ENCODE assay signal across 26 cellular contexts in genomic region chr6:8543714-8544113, GRCh38.
"Had no signal": no experiment of that assay in that cellular context is flagged by ENCODE, and none has a peak within 500 bp of the region (broad histone marks: within the 10 kb centered on the region; RNA-seq: fewer than 3 reads in every experiment).

No MANE protein-coding gene starts in this region.

- DNase-seq: stimulated activated CD4-positive, alpha-beta T cell treated with anti-CD3 and anti-CD28 coated beads, Interleukin-2, amount 100 ng/mL, for 48 hours; stimulated activated CD4-positive, alpha-beta T cell treated with anti-CD3 and anti-CD28 coated beads, Interleukin-4, amount 100 ng/mL, for 1 hour; stimulated activated CD4-positive, alpha-beta T cell treated with anti-CD3 and anti-CD28 coated beads, Interleukin-4, amount 100 ng/mL, for 24 hours; stimulated activated CD4-positive, alpha-beta T cell treated with anti-CD3 and anti-CD28 coated beads, Interleukin-4, amount 100 ng/mL, for 4 hours; stimulated activated CD8-positive, alpha-beta memory T cell treated with anti-CD3 and anti-CD28 coated beads, Interleukin-4, amount 100 ng/mL, for 48 hours; stimulated activated naive B cell treated with anti-CD40 and anti-IgM and Interleukin-4, amounts not matched to agents 10 μg/mL and 1 μg/mL and 100 μg/mL, for 72 hours; stimulated activated naive CD4-positive, alpha-beta T cell; stimulated activated naive CD4-positive, alpha-beta T cell treated with Interleukin-2 at 50 U/mL for 16 hours; stimulated activated naive CD8-positive, alpha-beta T cell treated with anti-CD3 and anti-CD28 coated beads, Interleukin-15, amount 100 ng/mL, for 72 hours; stimulated activated naive CD8-positive, alpha-beta T cell treated with anti-CD3 and anti-CD28 coated beads, Interleukin-15, Interleukin-2, amounts not matched to agents 100 U/mL and 50 U/mL, for 24 hours; stomach; substantia nigra; testis; thyroid gland; tibial artery; transverse colon; trophoblast cell; upper lobe of left lung; upper lobe of right lung; uterus had no signal

- H3K36me3 ChIP-seq: stomach, suprapubic skin, thoracic aorta, thyroid gland, tibial artery, tibial nerve, transverse colon, upper lobe of left lung, upper lobe of right lung, uterus, vagina had no signal

- H3K27me3 ChIP-seq: stomach, suprapubic skin, testis, thyroid gland, tibial artery, tibial nerve, transverse colon, upper lobe of left lung, upper lobe of right lung, uterus, vagina had no signal

- ATAC-seq: stimulated activated effector memory CD8-positive, alpha-beta T cell treated with anti-CD3 and anti-CD28 coated beads, Interleukin-12 subunit alpha, Interleukin-12 subunit beta, amount 100 ng/mL, for 72 hours; stimulated activated memory B cell treated with anti-CD40 and anti-IgM and Interleukin-4, amounts not matched to agents 10 μg/mL and 1 μg/mL and 100 μg/mL, for 72 hours; stimulated activated naive B cell treated with anti-CD40 and anti-IgM and Interleukin-4, amounts not matched to agents 10 μg/mL and 1 μg/mL and 100 μg/mL, for 72 hours; stimulated activated naive CD8-positive, alpha-beta T cell treated with anti-CD3 and anti-CD28 coated beads, Interleukin-15, amount 100 ng/mL, for 72 hours; stimulated activated naive CD8-positive, alpha-beta T cell treated with anti-CD3 and anti-CD28 coated beads, Interleukin-15, Interleukin-2, amounts not matched to agents 100 U/mL and 50 U/mL, for 24 hours; upper lobe of right lung had no signal

- H3K9me3 ChIP-seq: testis, thoracic aorta, thyroid gland, upper lobe of right lung, vagina had no signal

- H3K4me3 ChIP-seq: stomach, suprapubic skin, testis, thoracic aorta, thyroid gland, tibial artery, tibial nerve, transverse colon, upper lobe of left lung, upper lobe of right lung, uterus, vagina had no signal

- H3K27ac ChIP-seq: stomach, suprapubic skin, testis, thoracic aorta, thyroid gland, tibial artery, tibial nerve, transverse colon, upper lobe of left lung, upper lobe of right lung, uterus, vagina had no signal

- H3K4me1 ChIP-seq: stomach, testis, thyroid gland, tibial artery, tibial nerve, transverse colon, upper lobe of left lung, upper lobe of right lung, uterus, vagina had no signal
